Comparison of ENCODE assay signal across 29 cellular contexts in the genomic region with DNA sequence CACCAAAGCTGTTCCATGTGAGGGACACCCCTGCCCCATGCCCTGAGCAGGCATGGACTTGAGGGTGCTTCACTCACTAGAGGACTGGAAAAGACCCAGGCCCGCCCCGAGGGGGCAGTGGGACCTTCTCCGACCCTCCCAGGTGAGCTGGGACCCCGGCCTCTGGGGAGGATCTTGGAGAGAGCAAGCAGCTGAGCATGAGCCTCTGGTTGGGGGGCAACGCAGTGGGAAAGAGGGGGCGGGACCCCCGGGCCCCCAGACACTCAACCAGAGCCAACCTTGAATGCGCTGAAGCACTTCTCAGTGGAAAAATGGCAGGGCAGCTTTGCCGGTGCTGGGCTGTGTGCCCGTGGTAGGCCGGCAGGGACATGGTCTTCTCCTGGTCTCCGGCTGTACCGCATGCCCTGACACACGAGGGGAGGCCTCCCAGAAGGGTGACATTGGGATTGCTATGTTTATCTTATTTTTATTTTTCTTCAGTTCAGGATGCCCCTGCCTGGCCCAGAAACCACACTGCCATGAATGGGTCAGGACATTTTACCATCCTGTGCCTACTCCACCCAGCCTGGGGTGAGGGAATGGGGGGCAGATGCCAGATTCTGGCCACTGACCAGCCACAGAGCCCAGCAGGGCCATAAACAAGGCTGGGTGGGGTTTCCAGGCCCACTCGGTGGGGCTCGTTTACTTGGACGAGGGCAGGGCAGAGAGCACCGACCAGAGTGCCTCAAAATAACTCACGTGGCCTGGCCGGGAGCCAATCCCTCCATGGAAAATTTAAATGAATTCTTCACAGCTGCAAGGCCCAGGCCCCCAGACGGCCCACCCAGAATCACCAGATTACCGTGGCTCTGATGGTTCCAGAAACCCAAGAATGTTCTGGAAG. TPM values are rescaled to one million over a fixed set of nuclear protein-coding genes. Genes with fewer than 3 reads are reported as not detected.
"Had no signal": no experiment of that assay in that cellular context is flagged by ENCODE, and none has a peak within 500 bp of the region (broad histone marks: within the 10 kb centered on the region; RNA-seq: fewer than 3 reads in every experiment).

No MANE protein-coding gene starts in this region.

- ATAC-seq: activated CD8-positive, alpha-beta memory T cell treated with anti-CD3 and anti-CD28 coated beads, Interleukin-2, amount 10 ng/mL, durations not matched to agents 7 days and 5 days; activated CD8-positive, alpha-beta T cell treated with anti-CD3 and anti-CD28 coated beads, Interleukin-2, amount 10 ng/mL, durations not matched to agents 7 days and 5 days; gastrocnemius medialis; natural killer cell treated with Interleukin-12 subunit alpha and Interleukin-12 subunit beta and Interleukin-15 and Interleukin-18, amount 100 ng/mL, for 72 hours; sciatic nerve; T-helper 17 cell had no signal

- H3K4me1 ChIP-seq: gastrocnemius medialis, prostate gland, transverse colon had no signal

- H3K27ac ChIP-seq: coronary artery, gastrocnemius medialis, hepatocyte, neutrophil, ovary, prostate gland, transverse colon had no signal

- H3K27me3 Mint-ChIP-seq: activated naive CD8-positive, alpha-beta T cell; memory B cell; natural killer cell treated with Interleukin-12 subunit alpha and Interleukin-12 subunit beta and Interleukin-15 and Interleukin-18, amount 100 ng/mL, for 72 hours; T-helper 17 cell had no signal

- H3K36me3 ChIP-seq: gastrocnemius medialis, neutrophil, ovary, prostate gland, transverse colon had no signal

- H3K79me2 ChIP-seq: hepatocyte had no signal

- H3K9me3 Mint-ChIP-seq: memory B cell; natural killer cell treated with Interleukin-12 subunit alpha and Interleukin-12 subunit beta and Interleukin-15 and Interleukin-18, amount 100 ng/mL, for 72 hours had no signal

- H2AFZ ChIP-seq: hepatocyte had no signal

- H3K36me3 Mint-ChIP-seq: activated CD8-positive, alpha-beta memory T cell treated with anti-CD3 and anti-CD28 coated beads, Interleukin-2, amount 10 ng/mL, durations not matched to agents 7 days and 5 days; activated naive CD8-positive, alpha-beta T cell; memory B cell; natural killer cell treated with Interleukin-12 subunit alpha and Interleukin-12 subunit beta and Interleukin-15 and Interleukin-18, amount 100 ng/mL, for 72 hours had no signal

- H3K4me3 Mint-ChIP-seq: activated CD8-positive, alpha-beta memory T cell treated with anti-CD3 and anti-CD28 coated beads, Interleukin-2, amount 10 ng/mL, durations not matched to agents 7 days and 5 days; activated CD8-positive, alpha-beta T cell treated with anti-CD3 and anti-CD28 coated beads, Interleukin-2, amount 10 ng/mL, durations not matched to agents 7 days and 5 days; activated naive CD8-positive, alpha-beta T cell; memory B cell; natural killer cell treated with Interleukin-12 subunit alpha and Interleukin-12 subunit beta and Interleukin-15 and Interleukin-18, amount 100 ng/mL, for 72 hours; T-helper 17 cell had no signal

- FAIRE-seq: bronchial epithelial cell, small intestine had no signal

- H3K27me3 ChIP-seq: dorsolateral prefrontal cortex, gastrocnemius medialis, hepatocyte, neutrophil, ovary, transverse colon had no signal

- H3K4me2 ChIP-seq: hepatocyte had no signal

- H3K9me3 ChIP-seq: gastrocnemius medialis, neutrophil, ovary, prostate gland, transverse colon had no signal

- DNase-seq: activated CD4-positive, alpha-beta T cell treated with anti-CD3 and anti-CD28 coated beads for 1 hour; activated CD8-positive, alpha-beta memory T cell treated with anti-CD3 and anti-CD28 coated beads, Interleukin-2, amount 10 ng/mL, durations not matched to agents 7 days and 5 days; activated CD8-positive, alpha-beta T cell treated with anti-CD3 and anti-CD28 coated beads, Interleukin-2, amount 10 ng/mL, durations not matched to agents 7 days and 5 days; activated naive CD4-positive, alpha-beta T cell; activated T-cell treated with anti-CD3 and anti-CD28 coated beads, Interleukin-2, amount 50 U/mL, for 48 hours; cerebellar nuclear complex; dorsolateral prefrontal cortex; effector memory CD4-positive, alpha-beta T cell; erythroblast; gastrocnemius medialis; retina; small intestine; stimulated activated CD4-positive, alpha-beta T cell treated with anti-CD3 and anti-CD28 coated beads, Interleukin-4, amount 100 ng/mL, for 4 hours; stimulated activated CD8-positive, alpha-beta memory T cell treated with anti-CD3 and anti-CD28 coated beads, Interleukin-4, amount 100 ng/mL, for 48 hours; stimulated activated naive CD4-positive, alpha-beta T cell; SW 1271; T-helper 17 cell; transverse colon had no signal

- H3K27ac Mint-ChIP-seq: activated CD8-positive, alpha-beta memory T cell treated with anti-CD3 and anti-CD28 coated beads, Interleukin-2, amount 10 ng/mL, durations not matched to agents 7 days and 5 days; activated CD8-positive, alpha-beta T cell treated with anti-CD3 and anti-CD28 coated beads, Interleukin-2, amount 10 ng/mL, durations not matched to agents 7 days and 5 days; activated naive CD8-positive, alpha-beta T cell; memory B cell; natural killer cell treated with Interleukin-12 subunit alpha and Interleukin-12 subunit beta and Interleukin-15 and Interleukin-18, amount 100 ng/mL, for 72 hours; T-helper 17 cell had no signal

- H3K4me3 ChIP-seq: coronary artery, dorsolateral prefrontal cortex, gastrocnemius medialis, hepatocyte, ovary, prostate gland, transverse colon had no signal

RNA-seq across cellular contexts. Expression of gene MATN1, which starts 51.4 kb away (rescaled TPM):
- total RNA-seq: activated CD8-positive, alpha-beta T cell treated with anti-CD3 and anti-CD28 coated beads, Interleukin-2, amount 10 ng/mL, durations not matched to agents 7 days and 5 days; bronchial epithelial cell; gastrocnemius medialis; lower leg skin; transverse colon had no signal
